In the genomic region with DNA sequence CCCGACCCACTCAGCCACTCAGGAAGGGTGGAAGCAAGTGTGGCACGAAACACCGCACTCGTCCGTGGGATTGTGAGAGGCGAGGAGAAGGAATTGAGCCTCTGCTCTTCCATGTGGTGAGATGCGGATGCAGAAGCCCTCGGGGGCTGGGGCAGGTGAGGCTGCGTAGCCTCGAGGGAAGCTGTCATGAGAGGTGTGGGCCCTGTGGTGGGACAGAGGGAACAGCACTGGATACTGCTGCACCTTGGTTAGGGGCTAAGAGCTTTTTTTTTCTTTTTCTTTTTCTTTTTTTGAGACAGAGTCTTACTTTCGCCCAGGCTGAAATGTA, we compare ENCODE assay signal across 22 cellular contexts.
DNase-seq lines count a peak whose midpoint lies in the region; ATAC-seq, FAIRE-seq and TF ChIP-seq lines count a peak whose summit lies in the region.
"Had no signal": no experiment of that assay in that cellular context is flagged by ENCODE, and none has a peak within 500 bp of the region (broad histone marks: within the 10 kb centered on the region; RNA-seq: fewer than 3 reads in every experiment).

No MANE protein-coding gene starts in this region.

- H3K4me2 ChIP-seq in HepG2 (ENCODE audit: low read depth, low read length) (peak overlapping the region; percentile 26; the same call in 1 of the 2 replicates), neuronal stem cell (ENCODE audit: insufficient read depth, low read length, poor library complexity, severe bottlenecking) (no peak overlapping the region)

- no peak for TF ChIP-seq POLR2A in HepG2 (IDR thresholded peaks at IDR 0.05; ENCODE audit: insufficient read depth in 1 of 2, low read depth in 2 of 2, low read length in 2 of 2)
- TF ChIP-seq POLR2A in right lobe of liver (IDR thresholded peaks at IDR 0.05): no peak

- no peaks in the 10 kb centered on the region for H3K9me3 ChIP-seq in HepG2 (ENCODE audit: low read length)
- H3K9me3 ChIP-seq in right lobe of liver: no peaks in the 10 kb centered on the region
- H3K9me3 ChIP-seq in neuronal stem cell (replicated peaks in 1 of 2; ENCODE audit: control insufficient read depth in 2 of 2, insufficient read depth in 1 of 2, low read depth in 1 of 2, low read length in 2 of 2): no peaks in the 10 kb centered on the region
- H3K9me3 ChIP-seq: HAP-1, MG63 had no signal

- H3K4me1 Mint-ChIP-seq in WTC11: peaks cover 11% of the 10 kb centered on the region

- H2BK120ac ChIP-seq in neuronal stem cell (ENCODE audit: low read depth, low read length): no peak overlapping the region

- no peaks in the 10 kb centered on the region for H3K79me1 ChIP-seq in neuronal stem cell (ENCODE audit: low read depth, low read length)

- no peak overlapping the region for H3K4ac ChIP-seq in neuronal stem cell (ENCODE audit: low read length)

- 74% methylated on average over 11 of the region's 11 CpGs for WGBS in HepG2 (ENCODE audit: low lambda C conversion rate)
- 84% methylated on average over 5 of the region's 11 CpGs for WGBS in right lobe of liver (ENCODE audit: insufficient coverage, low coverage, low lambda C conversion rate, missing lambda C conversion rate)
- no CpG with 5 or more reads among the region's 11 CpGs for WGBS in neuronal stem cell (ENCODE audit: extremely low coverage in 2 of 2, insufficient read length in 2 of 2, insufficient replicate concordance in 1 of 2), 2 donors

- FAIRE-seq in HepG2 (lab: Jason Lieb, UNC): no peak
- FAIRE-seq: GM19239, K562 had no signal

- CTCF ChIA-PET in HepG2 (lab: Yijun Ruan, JAX; ENCODE audit: low intra/inter-chr PET ratio, low total read pairs): no interaction called here
- CTCF ChIA-PET in WTC11 (lab: Charles Lee): interaction anchor here (0.9 to 4.0 kb wide), 10 partner anchors 8 to 418 kb away, joined by 3 to 26 read pairs (median 6); no protein-coding TSS in a partner anchor

- no peak overlapping the region for H2AFZ ChIP-seq in HepG2 (ENCODE audit: low read length)
- peak overlapping the region; percentile 75 for H2AFZ ChIP-seq in neuronal stem cell (ENCODE audit: low read length)

- no peak overlapping the region for H4K8ac ChIP-seq in neuronal stem cell (ENCODE audit: low read depth, low read length)

- no peak overlapping the region for H3K4me3 Mint-ChIP-seq in WTC11

- TF ChIP-seq RAD21 in HepG2 (CRISPR knock-in tag; IDR thresholded peaks at IDR 0.05): no peak

- BruUV-seq in HepG2 (replicated peaks; lab: Mats Ljungman, UMichigan): no TSS peak

- H2BK12ac ChIP-seq in neuronal stem cell (ENCODE audit: low read length): peak overlapping the region; percentile 1

- no peaks in the 10 kb centered on the region for H3K36me3 Mint-ChIP-seq in WTC11

- intact Hi-C loops in HepG2 (cut with micrococcal nuclease; ENCODE audit: unreplicated experiment) (no loop called here), right lobe of liver (cut with DNase I) (no loop called here)

- H3K23ac ChIP-seq in neuronal stem cell (ENCODE audit: low read depth, low read length, poor library complexity): no peak overlapping the region

- H2BK15ac ChIP-seq in neuronal stem cell (ENCODE audit: low read length): no peak overlapping the region

- H3K27ac ChIP-seq in HepG2 (ENCODE audit: extremely low read length, insufficient read depth, low read length) (no peak overlapping the region), right lobe of liver (no peak overlapping the region), neuronal stem cell (replicated peaks; ENCODE audit: low read length) (no peak overlapping the region)
- H3K27ac ChIP-seq: RWPE1, SK-N-MC had no signal

- in situ Hi-C loops in HepG2 (cut with HindIII; ENCODE audit: extremely low pct_ligation_motif_present, low pct_unique_long_range_greater_than_20kb): no loop called here

- peaks cover 14 to 49% of the 10 kb centered on the region in 2 experiments; a peak in 3 of 5 replicates for H3K27me3 ChIP-seq in HepG2 (ENCODE audit: control insufficient read depth in 1 of 2, insufficient read depth in 2 of 2, low read length in 2 of 2)
- no peaks in the 10 kb centered on the region for H3K27me3 ChIP-seq in right lobe of liver
- no peaks in the 10 kb centered on the region for H3K27me3 ChIP-seq in neuronal stem cell (ENCODE audit: control insufficient read depth in 3 of 3, insufficient read depth in 3 of 3, low read depth in 1 of 3, low read length in 3 of 3)
- H3K27me3 ChIP-seq: MG63 had no signal

- H3K27me3 Mint-ChIP-seq in WTC11 (ENCODE audit: low read depth): no peaks in the 10 kb centered on the region

- H3K4me3 ChIP-seq in HepG2 (replicated peaks in 1 of 3; ENCODE audit: insufficient read depth in 1 of 3, low read depth in 2 of 3, low read length in 3 of 3): no peak overlapping the region; a peak in 1 of 6 replicates
- H3K4me3 ChIP-seq in right lobe of liver: no peak overlapping the region
- no peak overlapping the region for H3K4me3 ChIP-seq in neuronal stem cell (ENCODE audit: low read length in 2 of 2)
- H3K4me3 ChIP-seq: HAP-1, K562, MG63, SK-N-MC had no signal

- ATAC-seq in HepG2: no peak
- no peak for ATAC-seq in right lobe of liver
- no peak for ATAC-seq in WTC11
- ATAC-seq: K562, PC-3 had no signal

- DNase-seq in HepG2 (ENCODE audit: low spot score) (no peak), right lobe of liver (no peak), WTC11 (ENCODE audit: low spot score) (no peak), neuronal stem cell (ENCODE audit: low spot score) (no peak), HPDE6-E6E7 (ENCODE audit: extremely low spot score) (no peak), NCI-H2196 (lab: John Stamatoyannopoulos, UW; ENCODE audit: unreplicated experiment) (no peak), foreskin melanocyte (no peak)
- DNase-seq: AML-193, MG63, NCI-H1417, NCI-H1694 treated with DMSO at 0.1 percent for 48 hours, NCI-H2081 treated with DMSO at 0.1 percent for 48 hours, NCI-H2171 treated with DMSO at 0.1 percent for 48 hours, NCI-H446, NCI-H526 treated with DMSO at 0.1 percent for 48 hours, PC-3, SHP77 treated with DMSO at 0.1 percent for 48 hours had no signal

- peaks cover 45% of the 10 kb centered on the region for H3K4me1 ChIP-seq in HepG2 (ENCODE audit: insufficient read depth, low read length)
- peaks cover 0 to 16% (median 7%) of the 10 kb centered on the region in 4 donors for H3K4me1 ChIP-seq in right lobe of liver
- peaks cover 9 to 17% of the 10 kb centered on the region in 2 donors for H3K4me1 ChIP-seq in neuronal stem cell (ENCODE audit: control insufficient read depth in 2 of 2, insufficient read depth in 1 of 2, low read depth in 1 of 2, low read length in 2 of 2)
- H3K4me1 ChIP-seq: HAP-1 had no signal

- POLR2A ChIA-PET in HepG2 (lab: Yijun Ruan, JAX): interaction anchor here (1.8 kb wide), 1 partner anchor 194 kb away, joined by 3 read pairs; no protein-coding TSS in a partner anchor
- POLR2A ChIA-PET in WTC11 (lab: Charles Lee): no interaction called here

- TF ChIP-seq CTCF in HepG2 (CRISPR knock-in tag; IDR thresholded peaks at IDR 0.05) (no peak), right lobe of liver (IDR thresholded peaks at IDR 0.05) (no peak), WTC11 (IDR thresholded peaks at IDR 0.05) (no peak)

- 0 out of 2 replicates have a peak overlapping the region, but pooled peaks have one; percentile 41 for H3K27ac Mint-ChIP-seq in WTC11

- no peak overlapping the region for H3K14ac ChIP-seq in neuronal stem cell (ENCODE audit: low read length)

- no peaks in the 10 kb centered on the region for H3K79me2 ChIP-seq in HepG2 (ENCODE audit: insufficient read depth, low read length)

- no peaks in the 10 kb centered on the region for H4K20me1 ChIP-seq in HepG2 (ENCODE audit: insufficient read depth, low read length)

- H2BK5ac ChIP-seq in neuronal stem cell (ENCODE audit: low read length): no peak overlapping the region

- H2AK5ac ChIP-seq in neuronal stem cell (ENCODE audit: low read depth, low read length): peak overlapping the region; percentile 5

- H3K36me3 ChIP-seq in HepG2 (replicated peaks in 1 of 2; ENCODE audit: control insufficient read depth in 1 of 2, insufficient read depth in 2 of 2, low read length in 2 of 2) (no peaks in the 10 kb centered on the region), right lobe of liver (no peaks in the 10 kb centered on the region), neuronal stem cell (replicated peaks in 1 of 2; ENCODE audit: control insufficient read depth in 2 of 2, insufficient read depth in 2 of 2, low read length in 2 of 2) (no peaks in the 10 kb centered on the region)
- H3K36me3 ChIP-seq: HAP-1 had no signal

- H3K18ac ChIP-seq in neuronal stem cell (ENCODE audit: low read length): peak overlapping the region; percentile 80

- no peaks in the 10 kb centered on the region for H3K9me3 Mint-ChIP-seq in WTC11

- H3K9ac ChIP-seq in HepG2 (ENCODE audit: insufficient read depth, low read depth, low read length) (no peak overlapping the region), neuronal stem cell (ENCODE audit: low read depth, low read length, poor library complexity) (no peak overlapping the region)

- H4K91ac ChIP-seq in neuronal stem cell (ENCODE audit: low read depth, low read length, poor library complexity): no peak overlapping the region

- TF ChIP-seq EP300 in HepG2 (IDR thresholded peaks at IDR 0.05; ENCODE audit: low read depth in 2 of 2, low read length in 2 of 2) (no peak), HepG2 (CRISPR knock-in tag; IDR thresholded peaks at IDR 0.05; ENCODE audit: borderline replicate concordance) (no peak)

TF ChIP-seq in HepG2, 621 proteins besides CTCF, POLR2A, EP300 and RAD21 (continues in another document):
- 0 out of 2 replicates have a peak, but pooled peaks have one; percentile 33 for TF ChIP-seq ZNF550 (CRISPR knock-in tag; IDR thresholded peaks at IDR 0.05; ENCODE audit: borderline replicate concordance)
- TF ChIP-seq HES4 (CRISPR knock-in tag; IDR thresholded peaks at IDR 0.05; ENCODE audit: borderline replicate concordance): no peak

TF ChIP-seq in WTC11, 78 proteins besides CTCF, POLR2A, EP300 and RAD21 (continues in another document):
- TF ChIP-seq E2F4 (CRISPR knock-in tag; IDR thresholded peaks at IDR 0.05; ENCODE audit: borderline replicate concordance, low read depth): no peak
- TF ChIP-seq ZNF416 (CRISPR knock-in tag; IDR thresholded peaks at IDR 0.05): no peak
